ENCODE assay signal across 9 cellular contexts in the genomic region with DNA sequence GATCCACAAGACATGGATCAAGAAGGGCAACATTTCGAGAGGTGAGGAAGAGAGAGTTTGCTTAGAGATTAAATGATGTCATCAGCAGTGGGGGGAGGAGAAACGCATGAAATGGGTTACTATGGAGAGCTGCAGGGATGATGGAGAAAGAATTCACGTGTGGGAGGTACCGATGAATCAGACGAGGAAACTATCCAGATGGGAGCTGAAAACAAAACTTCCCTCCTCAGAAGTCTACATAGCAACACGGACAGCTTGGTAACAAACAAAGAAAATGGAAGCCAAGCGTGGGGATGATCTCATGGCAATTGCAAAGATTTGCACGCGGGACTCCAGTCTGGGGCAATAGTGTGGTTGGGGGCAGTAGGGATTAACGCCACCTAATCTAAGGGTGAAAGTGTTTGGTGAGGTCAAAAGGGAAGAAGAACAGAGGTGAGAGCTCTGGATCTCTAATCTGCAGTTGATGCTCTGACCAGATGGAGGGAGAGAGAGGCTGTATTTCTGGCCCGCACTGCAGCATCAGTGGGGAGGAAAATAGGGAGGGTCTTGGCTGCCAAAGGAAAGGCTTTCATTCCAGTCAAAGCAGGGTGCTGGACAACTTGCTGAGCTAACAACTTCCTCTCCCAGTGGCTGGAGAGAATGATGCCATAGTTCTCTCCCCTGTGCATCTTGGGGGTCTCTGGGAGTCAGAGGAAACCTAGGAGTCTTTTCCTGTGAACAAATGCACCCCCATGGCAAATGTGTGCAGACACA. TPM values are rescaled to one million over a fixed set of nuclear protein-coding genes. Genes with fewer than 3 reads are reported as not detected.
DNase-seq lines count a peak whose midpoint lies in the region; ATAC-seq, FAIRE-seq and TF ChIP-seq lines count a peak whose summit lies in the region.
"Had no signal": no experiment of that assay in that cellular context is flagged by ENCODE, and none has a peak within 500 bp of the region (broad histone marks: within the 10 kb centered on the region; RNA-seq: fewer than 3 reads in every experiment).

No MANE protein-coding gene starts in this region.

- no peaks in the 10 kb centered on the region for H3F3A ChIP-seq in smooth muscle cell (ENCODE audit: low read depth)

- H3K4me3 ChIP-seq in GM12878 = no peak overlapping the region
- H3K4me3 ChIP-seq in right cardiac atrium (ENCODE audit: low read length) = no peak overlapping the region
- no peak overlapping the region for H3K4me3 ChIP-seq in smooth muscle cell

- H3K9me3 Mint-ChIP-seq in activated CD8-positive, alpha-beta memory T cell treated with anti-CD3 and anti-CD28 coated beads, Interleukin-2, amount 10 ng/mL, durations not matched to agents 7 days and 5 days (ENCODE audit: low read depth) = no peaks in the 10 kb centered on the region
- H3K9me3 Mint-ChIP-seq: central memory CD8-positive, alpha-beta T cell had no signal

- H3K4me1 Mint-ChIP-seq in activated CD8-positive, alpha-beta memory T cell treated with anti-CD3 and anti-CD28 coated beads, Interleukin-2, amount 10 ng/mL, durations not matched to agents 7 days and 5 days = no peaks in the 10 kb centered on the region
- H3K4me1 Mint-ChIP-seq: central memory CD8-positive, alpha-beta T cell had no signal

- H3K79me2 ChIP-seq in GM12878 (ENCODE audit: control insufficient read depth, insufficient read depth, low read length) = no peaks in the 10 kb centered on the region
- no peaks in the 10 kb centered on the region for H3K79me2 ChIP-seq in smooth muscle cell (ENCODE audit: low read depth)

- H3K4me2 ChIP-seq in GM12878 (ENCODE audit: control insufficient read depth, insufficient read depth) (no peak overlapping the region), smooth muscle cell (peak overlapping the region; percentile 71)

- no peak overlapping the region for H3K27ac Mint-ChIP-seq in activated CD8-positive, alpha-beta memory T cell treated with anti-CD3 and anti-CD28 coated beads, Interleukin-2, amount 10 ng/mL, durations not matched to agents 7 days and 5 days

- BruUV-seq in GM12878 (replicated peaks; lab: Mats Ljungman, UMichigan) = no TSS peak

- SMC1A ChIA-PET in GM12878 (lab: Charles Lee; ENCODE audit: uncharacterized antibody, unreplicated experiment) = no interaction called here

- no peaks in the 10 kb centered on the region for H3K36me3 Mint-ChIP-seq in activated CD8-positive, alpha-beta memory T cell treated with anti-CD3 and anti-CD28 coated beads, Interleukin-2, amount 10 ng/mL, durations not matched to agents 7 days and 5 days

- H4K20me1 ChIP-seq in GM12878 (ENCODE audit: control insufficient read depth, insufficient read depth) (no peaks in the 10 kb centered on the region), smooth muscle cell (ENCODE audit: low read depth) (no peaks in the 10 kb centered on the region)

- H3K27ac ChIP-seq in GM12878 (ENCODE audit: control insufficient read depth, insufficient read depth) (no peak overlapping the region), right cardiac atrium (ENCODE audit: low read length) (no peak overlapping the region), smooth muscle cell (ENCODE audit: low read depth) (peak overlapping the region; percentile 93)

- CTCF ChIA-PET in GM12878 (lab: Yijun Ruan, JAX) = interaction anchor here (0.9 kb wide), 1 partner anchor 10 kb away, joined by 3 read pairs; no protein-coding TSS in a partner anchor
- CTCF ChIA-PET in activated CD8-positive, alpha-beta memory T cell treated with anti-CD3 and anti-CD28 coated beads, Interleukin-2, amount 10 ng/mL, durations not matched to agents 7 days and 5 days (lab: Charles Lee) = interaction anchor here (1.4 kb wide), 1 partner anchor 343 kb away, joined by 4 read pairs; no protein-coding TSS in a partner anchor

- no peaks in the 10 kb centered on the region; a peak in 2 of 4 replicates for H3K36me3 ChIP-seq in GM12878 (ENCODE audit: control insufficient read depth in 2 of 2, insufficient read depth in 2 of 2, low read length in 1 of 2)
- no peaks in the 10 kb centered on the region for H3K36me3 ChIP-seq in smooth muscle cell (ENCODE audit: low read depth)

- H3K27me3 Mint-ChIP-seq in activated CD8-positive, alpha-beta memory T cell treated with anti-CD3 and anti-CD28 coated beads, Interleukin-2, amount 10 ng/mL, durations not matched to agents 7 days and 5 days = peaks cover 6% of the 10 kb centered on the region

- in situ Hi-C loops in GM12878 (cut with MboI) = no loop called here

- H3K9ac ChIP-seq in GM12878 (ENCODE audit: control insufficient read depth, insufficient read depth, low read length) = no peak overlapping the region
- H3K9ac ChIP-seq in smooth muscle cell (ENCODE audit: low read depth) = peak overlapping the region; percentile 87

- DNase-seq in H54 (ENCODE audit: insufficient read length, low spot score) (peak; percentile 53), GM12878 (ENCODE audit: low read depth, low spot score) (no peak), right cardiac atrium (no peak), smooth muscle cell (lab: John Stamatoyannopoulos, UW; ENCODE audit: unreplicated experiment) (no peak), NCI-H2227 (lab: John Stamatoyannopoulos, UW; ENCODE audit: unreplicated experiment) (no peak)
- DNase-seq in activated CD8-positive, alpha-beta memory T cell treated with anti-CD3 and anti-CD28 coated beads, Interleukin-2, amount 10 ng/mL, durations not matched to agents 7 days and 5 days = no peak
- no peak for DNase-seq in central memory CD4-positive, alpha-beta T cell

- H3K4me3 Mint-ChIP-seq in activated CD8-positive, alpha-beta memory T cell treated with anti-CD3 and anti-CD28 coated beads, Interleukin-2, amount 10 ng/mL, durations not matched to agents 7 days and 5 days = no peak overlapping the region
- H3K4me3 Mint-ChIP-seq: central memory CD8-positive, alpha-beta T cell had no signal

- intact Hi-C loops in GM12878 (cut with micrococcal nuclease; ENCODE audit: unreplicated experiment) = no loop called here
- intact Hi-C loops in right cardiac atrium (cut with DNase I) = no loop called here

- no peaks in the 10 kb centered on the region for H3K9me3 ChIP-seq in GM12878 (replicated peaks; ENCODE audit: control insufficient read depth, insufficient read depth, low read length)
- H3K9me3 ChIP-seq in right cardiac atrium (ENCODE audit: control insufficient read depth, low read length) = no peaks in the 10 kb centered on the region
- H3K9me3 ChIP-seq in smooth muscle cell (replicated peaks; ENCODE audit: low read depth) = no peaks in the 10 kb centered on the region

- ATAC-seq in GM12878 (no peak), right cardiac atrium (peak; percentile 18 to 71), GM18861 (IDR thresholded peaks at IDR 0.05; ENCODE audit: unreplicated experiment) (no peak)
- no peak for ATAC-seq in activated CD8-positive, alpha-beta memory T cell treated with anti-CD3 and anti-CD28 coated beads, Interleukin-2, amount 10 ng/mL, durations not matched to agents 7 days and 5 days

- no peak for TF ChIP-seq EP300 in GM12878 (IDR thresholded peaks at IDR 0.05; ENCODE audit: borderline replicate concordance in 1 of 2, control insufficient read depth in 1 of 2, low read depth in 2 of 2, low read length in 2 of 2)

- RAD21 ChIA-PET in GM12878 (lab: Charles Lee; ENCODE audit: unreplicated experiment) = interaction anchor here (1.1 kb wide), 1 partner anchor 392 kb away, joined by 3 read pairs; no protein-coding TSS in a partner anchor

- FAIRE-seq in H54 (lab: Jason Lieb, UNC) (no peak), GM12878 (lab: Jason Lieb, UNC) (no peak)

- POLR2A ChIA-PET in GM12878 (lab: Charles Lee) = no interaction called here

- no peak overlapping the region for H2AFZ ChIP-seq in GM12878 (ENCODE audit: control insufficient read depth, low read depth, low read length)
- no peak overlapping the region for H2AFZ ChIP-seq in smooth muscle cell (ENCODE audit: low read depth)

- H3K27me3 ChIP-seq in GM12878 (replicated peaks in 1 of 2; ENCODE audit: control insufficient read depth in 2 of 2, insufficient read depth in 2 of 2, low read length in 1 of 2) (no peaks in the 10 kb centered on the region), right cardiac atrium (ENCODE audit: control insufficient read depth, insufficient read depth) (no peaks in the 10 kb centered on the region), smooth muscle cell (ENCODE audit: low read depth) (no peaks in the 10 kb centered on the region)

- TF ChIP-seq POLR2A in H54 (IDR thresholded peaks at IDR 0.05; ENCODE audit: low read depth, low read length) (no peak), GM12878 (IDR thresholded peaks at IDR 0.05; ENCODE audit: low read depth, low read length) (no peak)

- TF ChIP-seq CTCF in GM12878 (IDR thresholded peaks at IDR 0.05 in 2 of 3, conservative IDR thresholded peaks at IDR 0.05 in 1 of 3; ENCODE audit: control insufficient read depth in 2 of 3, extremely low read depth in 1 of 3, insufficient read depth in 1 of 3, low read depth in 3 of 3, low read length in 3 of 3) = no peak
- no peak for TF ChIP-seq CTCF in smooth muscle cell (IDR thresholded peaks at IDR 0.05; ENCODE audit: borderline replicate concordance, insufficient read depth, poor library complexity, severe bottlenecking)

- 62% methylated on average over 11 of the region's 11 CpGs for WGBS in GM12878 (ENCODE audit: insufficient coverage, insufficient replicate concordance, low lambda C conversion rate, missing lambda C conversion rate)
- 39% methylated on average over 11 of the region's 11 CpGs for WGBS in right cardiac atrium
- 31% methylated on average over 11 of the region's 11 CpGs for WGBS in smooth muscle cell (ENCODE audit: low lambda C conversion rate)

- TF ChIP-seq RAD21 in GM12878 (IDR thresholded peaks at IDR 0.05; ENCODE audit: insufficient read depth, low read depth, low read length) = no peak

- H3K4me1 ChIP-seq in GM12878 (ENCODE audit: control insufficient read depth, insufficient read depth, low read length) (no peaks in the 10 kb centered on the region), right cardiac atrium (ENCODE audit: control insufficient read depth, insufficient read depth, low read length) (peaks cover 2% of the 10 kb centered on the region), smooth muscle cell (ENCODE audit: low read depth) (peaks cover 11% of the 10 kb centered on the region)

RNA-seq across cellular contexts. Expression of gene CSNK2A3, which starts 43.4 kb away (rescaled TPM):
- total RNA-seq in GM12878 (2013; cell fraction: nucleolus; rRNA removed) = 15.5 and 16.5 TPM in 2 replicates
- total RNA-seq in GM12878 (2014; rRNA removed) (0.90 and 1.3 TPM in 2 replicates), GM12878 (2014; rRNA removed; fragmentation: Illumina TruSeq; extraction: Trizol) (2.1 and 2.5 TPM in 2 replicates), GM12878 (2021) (0.29 and 0.95 TPM in 2 replicates), right cardiac atrium (1 to 10 TPM; 1.4 to 2.3 (median 1.7) TPM), smooth muscle cell (1.1 and 2.2 TPM in 2 replicates)
- 4.8 TPM for polyA plus RNA-seq in GM12878 (2011; ENCODE audit: low read depth)
- polyA plus RNA-seq in GM12878 (2011; rRNA removed) (3.2 and 4.7 TPM in 2 replicates), GM12878 (2014; fragmentation: Illumina TruSeq; extraction: Trizol) (6.2 and 8.9 TPM in 2 replicates), GM12878 (2014; fragmentation: Nextera tagmentation; extraction: Ambion mirVana) (1 to 10 TPM; 1.1 to 1.7 TPM), GM12878 (2014; rRNA removed) (0.68 and 0.71 TPM in 2 replicates), GM12878 (2016; fragmentation: Nextera tagmentation; extraction: Ambion mirVana) (1 to 10 TPM in 1 of 2 experiments, under 1 TPM in 1; 0.99 to 2.0 TPM), right cardiac atrium (0.43 TPM), smooth muscle cell (1.0 and 1.6 TPM in 2 replicates)
- polyA plus RNA-seq in GM12878 (2011; cell fraction: cytosol; rRNA removed) = 0.52 and 0.57 TPM in 2 replicates
- polyA plus RNA-seq in GM12878 (2011; cell fraction: nucleus; rRNA removed) = 1.4 and 1.9 TPM in 2 replicates
- polyA plus RNA-seq in GM12878 (2012) = 2.7 and 4.5 TPM in 2 replicates
- polyA minus RNA-seq in GM12878 (2011; rRNA and poly(A)+ RNA removed) = 4.1 and 7.9 TPM in 2 replicates
- polyA minus RNA-seq in GM12878 (2011; cell fraction: cytosol; rRNA and poly(A)+ RNA removed) = 2.3 TPM in 1 of 2 replicates, not detected in the other
- polyA minus RNA-seq in GM12878 (2011; cell fraction: nucleus; rRNA and poly(A)+ RNA removed) = 5.6 and 9.6 TPM in 2 replicates
- under 1 TPM; 0.53 to 0.84 TPM for total RNA-seq in activated CD8-positive, alpha-beta memory T cell treated with anti-CD3 and anti-CD28 coated beads, Interleukin-2, amount 10 ng/mL, durations not matched to agents 7 days and 5 days

Comparison
In these comparisons a context has a peak if more than half of its experiments do, and no peak if none do; other contexts are left out.
1. ATAC-seq: peak in right cardiac atrium (2 of 2); none in GM12878 (single experiment), GM18861 (single experiment) and activated CD8-positive, alpha-beta memory T cell treated with anti-CD3 and anti-CD28 coated beads, Interleukin-2, amount 10 ng/mL, durations not matched to agents 7 days and 5 days (single experiment).